19 cellular contexts compared by ENCODE assay signal in the genomic region with DNA sequence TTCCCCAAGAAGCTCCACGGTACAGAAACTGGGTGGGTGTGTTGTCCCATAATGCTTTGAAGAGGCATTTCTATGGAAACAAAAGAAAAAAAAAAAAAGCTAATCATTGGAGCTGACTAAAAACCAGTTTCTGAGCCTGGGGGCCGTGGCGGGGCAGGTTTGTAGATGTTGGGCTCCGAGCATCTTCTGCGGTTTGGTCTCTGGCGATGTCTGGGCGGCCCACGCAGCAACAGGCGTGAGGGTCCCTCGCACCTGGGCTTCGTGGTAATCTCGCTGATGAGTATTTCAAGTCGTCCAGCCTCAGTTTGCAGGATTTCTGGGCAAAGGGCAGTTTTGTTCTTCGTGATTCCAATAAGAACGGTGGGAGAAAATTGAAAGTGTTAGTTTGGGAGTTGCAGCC. TPM values are rescaled to one million over a fixed set of nuclear protein-coding genes. Genes with fewer than 3 reads are reported as not detected.
DNase-seq lines count a peak whose midpoint lies in the region; ATAC-seq and TF ChIP-seq lines count a peak whose summit lies in the region.
"Had no signal": no experiment of that assay in that cellular context is flagged by ENCODE, and none has a peak within 500 bp of the region (broad histone marks: within the 10 kb centered on the region; RNA-seq: fewer than 3 reads in every experiment).

No MANE protein-coding gene starts in this region.

- H3K4me1 ChIP-seq in HEK293 (ENCODE audit: control insufficient read depth, insufficient read depth, low read length) (peaks cover 5% of the 10 kb centered on the region; the same call in 1 of the 2 replicates), left lung (no peaks in the 10 kb centered on the region)
- no peaks in the 10 kb centered on the region for H3K4me1 ChIP-seq in effector memory CD4-positive, alpha-beta T cell (ENCODE audit: control insufficient read depth, insufficient read depth, low read length, poor library complexity, severe bottlenecking)
- H3K4me1 ChIP-seq: A549 had no signal

- ATAC-seq in Right ventricle myocardium superior (ENCODE audit: poor library complexity) (no peak), Right ventricle myocardium inferior (no peak), left lung (no peak)
- ATAC-seq: A549, GM23338 had no signal

- no peak overlapping the region for H3K27ac ChIP-seq in HEK293 (ENCODE audit: extremely low read depth, low read depth, low read length)
- H3K27ac ChIP-seq in left lung: no peak overlapping the region
- no peak overlapping the region for H3K27ac ChIP-seq in effector memory CD4-positive, alpha-beta T cell (ENCODE audit: insufficient read depth, low read length, poor library complexity, severe bottlenecking)
- H3K27ac ChIP-seq: 22Rv1, A549, BLaER1, HL-60 had no signal

- POLR2A ChIA-PET in HEK293 (lab: Yijun Ruan, JAX): no interaction called here

- peak; percentile 14 for DNase-seq in Right ventricle myocardium superior
- DNase-seq in Right ventricle myocardium inferior (ENCODE audit: missing footprints): no peak
- DNase-seq in left lung: peak; percentile 10 to 43
- DNase-seq in posterior vena cava (ENCODE audit: low spot score): peak; percentile 47
- no peak for DNase-seq in activated CD4-positive, alpha-beta T cell treated with anti-CD3 and anti-CD28 coated beads for 1 hour
- DNase-seq in effector memory CD4-positive, alpha-beta T cell: no peak
- no peak for DNase-seq in activated CD4-positive, alpha-beta T cell treated with anti-CD3 and anti-CD28 coated beads, Interleukin-2, amount 50 U/mL, for 4 hours
- DNase-seq: CD4-positive, alpha-beta memory T cell; DMS153; GF-D8; HCEC 1CT; HFFc6 had no signal

- H3K4me3 ChIP-seq in HEK293 (ENCODE audit: low read depth, low read length): no peak overlapping the region
- H3K4me3 ChIP-seq in left lung: no peak overlapping the region
- no peak overlapping the region for H3K4me3 ChIP-seq in effector memory CD4-positive, alpha-beta T cell (ENCODE audit: insufficient read depth, low read depth, low read length, poor library complexity, severe bottlenecking)
- H3K4me3 ChIP-seq: A549, BLaER1, GM23338 had no signal

- peaks cover 1 to 52% of the 10 kb centered on the region in 2 donors for H3K27me3 ChIP-seq in left lung
- H3K27me3 ChIP-seq in effector memory CD4-positive, alpha-beta T cell (replicated peaks; ENCODE audit: control insufficient read depth, insufficient read depth, low read length, poor library complexity, severe bottlenecking): no peaks in the 10 kb centered on the region

- CTCF ChIA-PET in HEK293 (lab: Yijun Ruan, JAX): interaction anchor here (0.6 to 0.7 kb wide), 2 partner anchors 22 to 143 kb away, joined by 4 read pairs; no protein-coding TSS in a partner anchor

- H3K36me3 ChIP-seq in HEK293 (ENCODE audit: control insufficient read depth in 2 of 2, insufficient read depth in 1 of 2, low read length in 2 of 2) (no peaks in the 10 kb centered on the region), left lung (no peaks in the 10 kb centered on the region)
- H3K36me3 ChIP-seq in effector memory CD4-positive, alpha-beta T cell (ENCODE audit: control insufficient read depth, insufficient read depth, low read length): no peaks in the 10 kb centered on the region
- H3K36me3 ChIP-seq: BLaER1 had no signal

- no peak for TF ChIP-seq CTCF in HEK293 (tag by site-specific recombination; IDR thresholded peaks at IDR 0.05)
- no peak for TF ChIP-seq CTCF in left lung (IDR thresholded peaks at IDR 0.05)

- H3K9me3 ChIP-seq in HEK293 (ENCODE audit: control insufficient read depth, insufficient read depth, low read depth, low read length): no peaks in the 10 kb centered on the region
- H3K9me3 ChIP-seq in left lung: no peaks in the 10 kb centered on the region
- no peaks in the 10 kb centered on the region for H3K9me3 ChIP-seq in effector memory CD4-positive, alpha-beta T cell (ENCODE audit: control insufficient read depth, low read length)
- H3K9me3 ChIP-seq: A549, BLaER1 had no signal

- intact Hi-C loops in Right ventricle myocardium superior (cut with DNase I) (no loop called here), Right ventricle myocardium inferior (cut with DNase I) (no loop called here), left lung (cut with DNase I) (no loop called here), posterior vena cava (cut with DNase I) (no loop called here)

TF ChIP-seq in HEK293, 187 proteins besides CTCF, POLR2A, EP300 and RAD21:
- TF ChIP-seq ZEB2 (tag by site-specific recombination; IDR thresholded peaks at IDR 0.05): no peak
- TF ChIP-seq, protein P1, sequence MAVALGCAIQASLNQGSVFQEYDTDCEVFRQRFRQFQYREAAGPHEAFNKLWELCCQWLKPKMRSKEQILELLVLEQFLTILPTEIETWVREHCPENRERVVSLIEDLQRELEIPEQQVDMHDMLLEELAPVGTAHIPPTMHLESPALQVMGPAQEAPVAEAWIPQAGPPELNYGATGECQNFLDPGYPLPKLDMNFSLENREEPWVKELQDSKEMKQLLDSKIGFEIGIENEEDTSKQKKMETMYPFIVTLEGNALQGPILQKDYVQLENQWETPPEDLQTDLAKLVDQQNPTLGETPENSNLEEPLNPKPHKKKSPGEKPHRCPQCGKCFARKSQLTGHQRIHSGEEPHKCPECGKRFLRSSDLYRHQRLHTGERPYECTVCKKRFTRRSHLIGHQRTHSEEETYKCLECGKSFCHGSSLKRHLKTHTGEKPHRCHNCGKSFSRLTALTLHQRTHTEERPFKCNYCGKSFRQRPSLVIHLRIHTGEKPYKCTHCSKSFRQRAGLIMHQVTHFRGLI (tag by site-specific recombination; IDR thresholded peaks at IDR 0.05): peak; percentile 57; the same call in 1 of the 2 replicates
TF ChIP-seq in HEK293: peak in this region for 1.

RNA-seq across cellular contexts. Expression of gene TP73, which starts 6.8 kb away (rescaled TPM):
- not detected for total RNA-seq in Right ventricle myocardium superior
- total RNA-seq in Right ventricle myocardium inferior: 0.14 TPM
- 1 to 10 TPM; 1.8 to 2.7 TPM for total RNA-seq in left lung
- not detected for total RNA-seq in posterior vena cava
- total RNA-seq: HFFc6, HT1080 had no signal

RNA-seq across cellular contexts. Expression of gene WRAP73, which starts 9.2 kb away (rescaled TPM):
- total RNA-seq in Right ventricle myocardium superior (10.0 TPM), Right ventricle myocardium inferior (14.6 TPM), left lung (10 to 100 TPM; 20.2 to 23.1 TPM), posterior vena cava (10 to 100 TPM; 10.9 to 13.7 TPM)

RNA-seq across cellular contexts. Expression of gene TPRG1L, which starts 34.3 kb away (rescaled TPM):
- total RNA-seq in Right ventricle myocardium superior: 47.0 TPM
- 46.1 TPM for total RNA-seq in Right ventricle myocardium inferior
- 10 to 100 TPM; 42.5 to 42.9 TPM for total RNA-seq in left lung
- total RNA-seq in posterior vena cava: 10 to 100 TPM; 37.5 to 45.6 TPM

RNA-seq across cellular contexts. Expression of gene MEGF6, which starts 47.8 kb away (rescaled TPM):
- total RNA-seq in Right ventricle myocardium superior: 7.3 TPM
- 7.0 TPM for total RNA-seq in Right ventricle myocardium inferior
- total RNA-seq in left lung: 100 to 1,000 TPM in 1 of 2 donors, 10 to 100 TPM in 1; 40.6 to 108 TPM
- total RNA-seq in posterior vena cava: 100 to 1,000 TPM in 1 of 2 donors, 10 to 100 TPM in 1; 82.3 to 123 TPM

Comparison
In these comparisons a context has a peak if more than half of its experiments do, and no peak if none do; other contexts are left out.
1. DNase-seq: peak in Right ventricle myocardium superior (single experiment), left lung (2 of 2) and posterior vena cava (single experiment); none in Right ventricle myocardium inferior (single experiment), activated CD4-positive, alpha-beta T cell treated with anti-CD3 and anti-CD28 coated beads for 1 hour (single experiment), effector memory CD4-positive, alpha-beta T cell (0 of 3) and activated CD4-positive, alpha-beta T cell treated with anti-CD3 and anti-CD28 coated beads, Interleukin-2, amount 50 U/mL, for 4 hours (0 of 2).